Comparison of ENCODE assay signal across 17 cellular contexts in genomic region chr2:61151434-61151833, GRCh38. TPM values are rescaled to one million over a fixed set of nuclear protein-coding genes. Genes with fewer than 3 reads are reported as not detected.
DNase-seq lines count a peak whose midpoint lies in the region; TF ChIP-seq lines count a peak whose summit lies in the region.
"Had no signal": no experiment of that assay in that cellular context is flagged by ENCODE, and none has a peak within 500 bp of the region (broad histone marks: within the 10 kb centered on the region; RNA-seq: fewer than 3 reads in every experiment).

No MANE protein-coding gene starts in this region.

- TF ChIP-seq CTCF in AG10803 (conservative IDR thresholded peaks at IDR 0.05; ENCODE audit: low read length) (no peak), astrocyte of the spinal cord (IDR thresholded peaks at IDR 0.05; ENCODE audit: low read depth, low read length) (no peak), dorsolateral prefrontal cortex (IDR thresholded peaks at IDR 0.05 in 54 of 56, conservative IDR thresholded peaks at IDR 0.05 in 2 of 56; ENCODE audit: low read depth in 1 of 56, partially characterized antibody in 56 of 56) (no peak)

- in situ Hi-C loops in astrocyte of the spinal cord (cut with HindIII; ENCODE audit: low sequenced_read_pairs) = no loop called here

- no peak overlapping the region for H3K4me3 ChIP-seq in AG10803 (ENCODE audit: low read length)
- H3K4me3 ChIP-seq in astrocyte of the spinal cord (ENCODE audit: low read depth, low read length) = no peak overlapping the region
- no peak overlapping the region for H3K4me3 ChIP-seq in dorsolateral prefrontal cortex
- H3K4me3 ChIP-seq: SJSA1 had no signal

- intact Hi-C loops in dorsolateral prefrontal cortex (cut with DNase I) = no loop called here

- no peak overlapping the region for H3K27ac ChIP-seq in dorsolateral prefrontal cortex
- H3K27ac ChIP-seq: SJSA1 had no signal

- H3K27me3 ChIP-seq in dorsolateral prefrontal cortex = no peaks in the 10 kb centered on the region
- H3K27me3 ChIP-seq: SJSA1 had no signal

- DNase-seq in AG10803 (ENCODE audit: low read depth) = peak; percentile 8
- peak; percentile 8 to 10 for DNase-seq in Kasumi-1 (lab: John Stamatoyannopoulos, UW)
- peak; percentile 10 for DNase-seq in astrocyte of the spinal cord (ENCODE audit: low read depth, low spot score)
- DNase-seq in glomerular visceral epithelial cell (ENCODE audit: extremely low spot score) = peak; percentile 9
- DNase-seq in dorsolateral prefrontal cortex = no peak
- no peak for DNase-seq in GM19240 (ENCODE audit: insufficient read length, low spot score)
- no peak for DNase-seq in NCI-H446 treated with DMSO at 0.1 percent for 48 hours (lab: John Stamatoyannopoulos, UW)
- no peak for DNase-seq in cerebellum (ENCODE audit: low spot score)
- DNase-seq: activated CD4-positive, alpha-beta T cell treated with anti-CD3 and anti-CD28 coated beads, Interleukin-2, amount 10 ng/mL, durations not matched to agents 24 days and 14 days; COR-L47; hippocampal formation; KBM-7; naive B cell; NCI-H1436; NCI-H2227 treated with DMSO at 0.1 percent for 48 hours; T-helper 9 cell had no signal

RNA-seq across cellular contexts. Expression of gene C2orf74, which starts 10.6 kb away (rescaled TPM):
- total RNA-seq in dorsolateral prefrontal cortex = 10 to 100 TPM; 17.2 to 66.8 (median 35.1) TPM
- total RNA-seq in cerebellum = 6.6 TPM

Comparison
In these comparisons a context has a peak if more than half of its experiments do, and no peak if none do; other contexts are left out.
1. DNase-seq: peak in AG10803 (single experiment), Kasumi-1 (2 of 2), astrocyte of the spinal cord (single experiment) and glomerular visceral epithelial cell (single experiment); none in dorsolateral prefrontal cortex (0 of 10), GM19240 (single experiment), NCI-H446 treated with DMSO at 0.1 percent for 48 hours (single experiment) and cerebellum (single experiment).